ENCODE assay signal across 9 cellular contexts in genomic region chr6:105560611-105561066, GRCh38.
A peak's percentile ranks its signal among the peaks of the same experiment; 100 is the strongest.
DNase-seq lines count a peak whose midpoint lies in the region; ATAC-seq, FAIRE-seq and TF ChIP-seq lines count a peak whose summit lies in the region.
"Had no signal": no experiment of that assay in that cellular context is flagged by ENCODE, and none has a peak within 500 bp of the region (broad histone marks: within the 10 kb centered on the region; RNA-seq: fewer than 3 reads in every experiment).

No MANE protein-coding gene starts in this region.

- POLR2A ChIA-PET in RWPE1 (lab: Yijun Ruan, JAX; ENCODE audit: low non-redundant PET) = no interaction called here

- H3K27me3 Mint-ChIP-seq in activated T-cell treated with anti-CD3 and anti-CD28 coated beads, Interleukin-2, amount 50 U/mL, for 24 hours = peaks cover 4% of the 10 kb centered on the region
- H3K27me3 Mint-ChIP-seq in stimulated activated naive CD8-positive, alpha-beta T cell treated with anti-CD3 and anti-CD28 coated beads, Interleukin-15, amount 100 ng/mL, for 72 hours = peaks cover 28% of the 10 kb centered on the region

- CTCF ChIA-PET in RWPE1 (lab: Yijun Ruan, JAX) = no interaction called here

- H3K4me3 Mint-ChIP-seq in activated T-cell treated with anti-CD3 and anti-CD28 coated beads, Interleukin-2, amount 50 U/mL, for 24 hours = no peak overlapping the region
- H3K4me3 Mint-ChIP-seq in stimulated activated naive CD8-positive, alpha-beta T cell treated with anti-CD3 and anti-CD28 coated beads, Interleukin-15, amount 100 ng/mL, for 72 hours = no peak overlapping the region

- no peaks in the 10 kb centered on the region for H3K36me3 ChIP-seq in transverse colon

- H3K9me3 ChIP-seq in transverse colon = no peaks in the 10 kb centered on the region

- TF ChIP-seq EP300 in transverse colon (IDR thresholded peaks at IDR 0.05; ENCODE audit: low read depth) = no peak

- peaks cover 10% of the 10 kb centered on the region for H3K9me3 Mint-ChIP-seq in activated T-cell treated with anti-CD3 and anti-CD28 coated beads, Interleukin-2, amount 50 U/mL, for 24 hours
- H3K9me3 Mint-ChIP-seq in stimulated activated naive CD8-positive, alpha-beta T cell treated with anti-CD3 and anti-CD28 coated beads, Interleukin-15, amount 100 ng/mL, for 72 hours = peaks cover 10 to 15% of the 10 kb centered on the region in 2 donors

- intact Hi-C loops in transverse colon (cut with DNase I; ENCODE audit: low total_unique reads) = no loop called here

- WGBS in transverse colon (ENCODE audit: low coverage in 1 of 2), 2 donors = 57 to 84% methylated on average over 2 of the region's 2 CpGs

- H3K4me1 Mint-ChIP-seq in activated T-cell treated with anti-CD3 and anti-CD28 coated beads, Interleukin-2, amount 50 U/mL, for 24 hours (ENCODE audit: low read depth) = peaks cover 12% of the 10 kb centered on the region
- no peaks in the 10 kb centered on the region for H3K4me1 Mint-ChIP-seq in stimulated activated naive CD8-positive, alpha-beta T cell treated with anti-CD3 and anti-CD28 coated beads, Interleukin-15, amount 100 ng/mL, for 72 hours

- no peak for DNase-seq in activated T-cell treated with anti-CD3 and anti-CD28 coated beads, Interleukin-2, amount 50 U/mL, for 24 hours
- no peak for DNase-seq in activated T-cell treated with anti-CD3 and anti-CD28 coated beads for 4 hours
- DNase-seq in RWPE1 (ENCODE audit: low spot score) = peak; percentile 40
- peak in 1 of 2 donors; percentile 24 for DNase-seq in stimulated activated naive CD8-positive, alpha-beta T cell treated with anti-CD3 and anti-CD28 coated beads, Interleukin-15, amount 100 ng/mL, for 72 hours
- no peak for DNase-seq in RCC 7860 (ENCODE audit: low spot score)
- DNase-seq in stimulated activated CD8-positive, alpha-beta memory T cell treated with anti-CD3 and anti-CD28 coated beads, Interleukin-4, amount 100 ng/mL, for 48 hours = no peak
- no peak for DNase-seq in transverse colon

- H3K4me1 ChIP-seq in transverse colon = no peaks in the 10 kb centered on the region

- no peak overlapping the region for H3K27ac ChIP-seq in RWPE1
- no peak overlapping the region for H3K27ac ChIP-seq in transverse colon

- in situ Hi-C loops in transverse colon (cut with MboI; ENCODE audit: low pct_ligation_motif_present in 1 of 4, low pct_unique_long_range_greater_than_20kb in 1 of 4, low sequenced_read_pairs in 3 of 4) = no loop called here

- TF ChIP-seq POLR2A in transverse colon (IDR thresholded peaks at IDR 0.05) = no peak

- ATAC-seq in HG02870 (IDR thresholded peaks at IDR 0.05; ENCODE audit: unreplicated experiment) = peak; percentile 98
- ATAC-seq in stimulated activated naive CD8-positive, alpha-beta T cell treated with anti-CD3 and anti-CD28 coated beads, Interleukin-15, amount 100 ng/mL, for 72 hours = peak; percentile 97

- no peaks in the 10 kb centered on the region for H3K27me3 ChIP-seq in transverse colon

- H3K4me3 ChIP-seq in transverse colon = no peak overlapping the region
- H3K4me3 ChIP-seq: lung had no signal

- H3K36me3 Mint-ChIP-seq in activated T-cell treated with anti-CD3 and anti-CD28 coated beads, Interleukin-2, amount 50 U/mL, for 24 hours (ENCODE audit: low read depth) = no peaks in the 10 kb centered on the region

- TF ChIP-seq CTCF in RWPE1 (conservative IDR thresholded peaks at IDR 0.05; ENCODE audit: low read depth) (no peak), transverse colon (IDR thresholded peaks at IDR 0.05) (no peak)

- FAIRE-seq in RCC 7860 (lab: Jason Lieb, UNC) = no peak

- peak overlapping the region; percentile 24 for H3K27ac Mint-ChIP-seq in activated T-cell treated with anti-CD3 and anti-CD28 coated beads, Interleukin-2, amount 50 U/mL, for 24 hours
- H3K27ac Mint-ChIP-seq in stimulated activated naive CD8-positive, alpha-beta T cell treated with anti-CD3 and anti-CD28 coated beads, Interleukin-15, amount 100 ng/mL, for 72 hours = no peak overlapping the region
